In the genomic region with DNA sequence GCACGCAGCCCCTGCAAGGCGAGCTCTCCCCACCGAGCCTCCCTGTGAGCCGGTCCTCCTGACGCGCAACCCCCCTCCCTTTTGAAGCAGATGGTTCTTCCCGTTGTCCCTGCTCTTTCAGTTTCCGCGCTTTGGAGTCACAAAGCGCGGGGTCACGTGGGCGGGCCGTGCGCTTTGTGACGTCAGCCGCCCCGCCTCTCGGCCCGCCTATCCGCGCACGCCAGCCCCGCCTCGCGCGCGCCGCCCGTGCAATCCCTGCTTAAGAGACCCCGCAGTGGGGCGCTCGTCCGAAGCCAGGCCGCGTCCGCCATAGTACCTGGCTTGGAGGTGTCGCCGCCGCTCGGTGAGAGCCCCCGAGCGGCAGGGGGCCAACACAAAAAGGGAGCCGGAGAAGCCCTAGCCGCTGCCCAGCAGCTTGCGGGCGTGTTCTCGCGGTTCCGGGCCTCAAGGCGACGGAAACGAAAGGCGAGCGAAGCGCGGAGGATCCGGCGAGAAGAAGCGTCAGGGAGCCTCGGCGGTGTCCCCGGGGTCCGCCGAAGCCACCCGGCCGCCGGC, we compare ENCODE assay signal across 1 cellular context.
TF ChIP-seq lines count a peak whose summit lies in the region.

TSS of gene RBBP6 (plus strand) at position 272 of the 555 bp plus-strand sequence. CDS start 1,061 bp downstream, outside the sequence.

TF ChIP-seq in GM12878, 131 proteins besides CTCF, POLR2A, EP300 and RAD21 (continued from another document and continues in another):
- TF ChIP-seq REST (IDR thresholded peaks at IDR 0.05; ENCODE audit: low read depth, low read length) = no peak
- TF ChIP-seq CREM (IDR thresholded peaks at IDR 0.05; ENCODE audit: low read depth) = peak; percentile 89
- TF ChIP-seq, protein P1, sequence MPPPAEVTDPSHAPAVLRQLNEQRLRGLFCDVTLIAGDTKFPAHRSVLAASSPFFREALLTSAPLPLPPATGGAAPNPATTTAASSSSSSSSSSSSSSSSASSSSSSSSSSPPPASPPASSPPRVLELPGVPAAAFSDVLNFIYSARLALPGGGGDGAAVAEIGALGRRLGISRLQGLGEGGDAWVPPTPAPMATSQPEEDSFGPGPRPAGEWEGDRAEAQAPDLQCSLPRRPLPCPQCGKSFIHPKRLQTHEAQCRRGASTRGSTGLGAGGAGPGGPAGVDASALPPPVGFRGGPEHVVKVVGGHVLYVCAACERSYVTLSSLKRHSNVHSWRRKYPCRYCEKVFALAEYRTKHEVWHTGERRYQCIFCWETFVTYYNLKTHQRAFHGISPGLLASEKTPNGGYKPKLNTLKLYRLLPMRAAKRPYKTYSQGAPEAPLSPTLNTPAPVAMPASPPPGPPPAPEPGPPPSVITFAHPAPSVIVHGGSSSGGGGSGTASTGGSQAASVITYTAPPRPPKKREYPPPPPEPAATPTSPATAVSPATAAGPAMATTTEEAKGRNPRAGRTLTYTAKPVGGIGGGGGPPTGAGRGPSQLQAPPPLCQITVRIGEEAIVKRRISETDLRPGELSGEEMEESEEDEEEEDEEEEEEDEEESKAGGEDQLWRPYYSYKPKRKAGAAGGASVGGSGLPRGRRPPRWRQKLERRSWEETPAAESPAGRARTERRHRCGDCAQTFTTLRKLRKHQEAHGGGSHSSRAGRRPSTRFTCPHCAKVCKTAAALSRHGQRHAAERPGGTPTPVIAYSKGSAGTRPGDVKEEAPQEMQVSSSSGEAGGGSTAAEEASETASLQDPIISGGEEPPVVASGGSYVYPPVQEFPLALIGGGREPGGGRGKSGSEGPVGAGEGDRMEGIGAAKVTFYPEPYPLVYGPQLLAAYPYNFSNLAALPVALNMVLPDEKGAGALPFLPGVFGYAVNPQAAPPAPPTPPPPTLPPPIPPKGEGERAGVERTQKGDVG (CRISPR knock-in tag; IDR thresholded peaks at IDR 0.05) = no peak
- TF ChIP-seq RB1 (IDR thresholded peaks at IDR 0.05; ENCODE audit: borderline replicate concordance) = 0 out of 2 replicates have a peak, but pooled peaks have one; percentile 32
- 0 out of 2 replicates have a peak, but pooled peaks have one; percentile 42 for TF ChIP-seq MEF2A (IDR thresholded peaks at IDR 0.05; ENCODE audit: insufficient read depth, low read depth, low read length)
- TF ChIP-seq YBX1 (IDR thresholded peaks at IDR 0.05) = no peak
- TF ChIP-seq ZSCAN29 (IDR thresholded peaks at IDR 0.05) = no peak
- no peak for TF ChIP-seq CEBPB (IDR thresholded peaks at IDR 0.05; ENCODE audit: borderline replicate concordance in 1 of 2, low read depth in 2 of 2, low read length in 2 of 2)
- TF ChIP-seq, protein P2, sequence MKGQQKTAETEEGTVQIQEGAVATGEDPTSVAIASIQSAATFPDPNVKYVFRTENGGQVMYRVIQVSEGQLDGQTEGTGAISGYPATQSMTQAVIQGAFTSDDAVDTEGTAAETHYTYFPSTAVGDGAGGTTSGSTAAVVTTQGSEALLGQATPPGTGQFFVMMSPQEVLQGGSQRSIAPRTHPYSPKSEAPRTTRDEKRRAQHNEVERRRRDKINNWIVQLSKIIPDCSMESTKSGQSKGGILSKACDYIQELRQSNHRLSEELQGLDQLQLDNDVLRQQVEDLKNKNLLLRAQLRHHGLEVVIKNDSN (IDR thresholded peaks at IDR 0.05; ENCODE audit: borderline replicate concordance, extremely low read length, insufficient read depth, low read depth, low read length) = peak; percentile 93
- no peak for TF ChIP-seq MYB (IDR thresholded peaks at IDR 0.05; ENCODE audit: borderline replicate concordance, low read depth, low read length)
- no peak for TF ChIP-seq RBBP5 (conservative IDR thresholded peaks at IDR 0.05)
- no peak for TF ChIP-seq TCF7 (IDR thresholded peaks at IDR 0.05; ENCODE audit: borderline replicate concordance)
- peak; percentile 92 for TF ChIP-seq CBFB (IDR thresholded peaks at IDR 0.05; ENCODE audit: low read depth)
- no peak for TF ChIP-seq MLLT1 (IDR thresholded peaks at IDR 0.05)
- peak; percentile 89 for TF ChIP-seq RELA (IDR thresholded peaks at IDR 0.05; ENCODE audit: borderline replicate concordance, partially characterized antibody)
- TF ChIP-seq BCLAF1 (IDR thresholded peaks at IDR 0.05) = peak; percentile 87
- no peak for TF ChIP-seq ETV6 (conservative IDR thresholded peaks at IDR 0.05 in 1 of 2, IDR thresholded peaks at IDR 0.05 in 1 of 2; ENCODE audit: borderline replicate concordance in 1 of 2, low read depth in 1 of 2)
- peak; percentile 92 for TF ChIP-seq RAD51 (IDR thresholded peaks at IDR 0.05)
- TF ChIP-seq ASH2L (IDR thresholded peaks at IDR 0.05; ENCODE audit: borderline replicate concordance, low read depth) = peak; percentile 81; the same call in 1 of the 2 replicates
- no peak for TF ChIP-seq HDGF (IDR thresholded peaks at IDR 0.05)
- peak; percentile 72 for TF ChIP-seq RELB (IDR thresholded peaks at IDR 0.05; ENCODE audit: low read depth)
- peak; percentile 98 for TF ChIP-seq ATF7 (IDR thresholded peaks at IDR 0.05; ENCODE audit: low read depth)
- TF ChIP-seq IKZF2 (IDR thresholded peaks at IDR 0.05) = no peak
- TF ChIP-seq, protein P3, sequence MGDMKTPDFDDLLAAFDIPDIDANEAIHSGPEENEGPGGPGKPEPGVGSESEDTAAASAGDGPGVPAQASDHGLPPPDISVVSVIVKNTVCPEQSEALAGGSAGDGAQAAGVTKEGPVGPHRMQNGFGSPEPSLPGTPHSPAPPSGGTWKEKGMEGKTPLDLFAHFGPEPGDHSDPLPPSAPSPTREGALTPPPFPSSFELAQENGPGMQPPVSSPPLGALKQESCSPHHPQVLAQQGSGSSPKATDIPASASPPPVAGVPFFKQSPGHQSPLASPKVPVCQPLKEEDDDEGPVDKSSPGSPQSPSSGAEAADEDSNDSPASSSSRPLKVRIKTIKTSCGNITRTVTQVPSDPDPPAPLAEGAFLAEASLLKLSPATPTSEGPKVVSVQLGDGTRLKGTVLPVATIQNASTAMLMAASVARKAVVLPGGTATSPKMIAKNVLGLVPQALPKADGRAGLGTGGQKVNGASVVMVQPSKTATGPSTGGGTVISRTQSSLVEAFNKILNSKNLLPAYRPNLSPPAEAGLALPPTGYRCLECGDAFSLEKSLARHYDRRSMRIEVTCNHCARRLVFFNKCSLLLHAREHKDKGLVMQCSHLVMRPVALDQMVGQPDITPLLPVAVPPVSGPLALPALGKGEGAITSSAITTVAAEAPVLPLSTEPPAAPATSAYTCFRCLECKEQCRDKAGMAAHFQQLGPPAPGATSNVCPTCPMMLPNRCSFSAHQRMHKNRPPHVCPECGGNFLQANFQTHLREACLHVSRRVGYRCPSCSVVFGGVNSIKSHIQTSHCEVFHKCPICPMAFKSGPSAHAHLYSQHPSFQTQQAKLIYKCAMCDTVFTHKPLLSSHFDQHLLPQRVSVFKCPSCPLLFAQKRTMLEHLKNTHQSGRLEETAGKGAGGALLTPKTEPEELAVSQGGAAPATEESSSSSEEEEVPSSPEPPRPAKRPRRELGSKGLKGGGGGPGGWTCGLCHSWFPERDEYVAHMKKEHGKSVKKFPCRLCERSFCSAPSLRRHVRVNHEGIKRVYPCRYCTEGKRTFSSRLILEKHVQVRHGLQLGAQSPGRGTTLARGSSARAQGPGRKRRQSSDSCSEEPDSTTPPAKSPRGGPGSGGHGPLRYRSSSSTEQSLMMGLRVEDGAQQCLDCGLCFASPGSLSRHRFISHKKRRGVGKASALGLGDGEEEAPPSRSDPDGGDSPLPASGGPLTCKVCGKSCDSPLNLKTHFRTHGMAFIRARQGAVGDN (IDR thresholded peaks at IDR 0.05) = peak; percentile 57; the same call in 1 of the 2 replicates
- TF ChIP-seq SIN3A (IDR thresholded peaks at IDR 0.05; ENCODE audit: low read depth, low read length) = peak; percentile 34; the same call in 1 of the 2 replicates
- TF ChIP-seq EED (IDR thresholded peaks at IDR 0.05; ENCODE audit: low read depth) = 0 out of 2 replicates have a peak, but pooled peaks have one; percentile 17
- no peak for TF ChIP-seq JUNB (IDR thresholded peaks at IDR 0.05)
- TF ChIP-seq BACH1 (IDR thresholded peaks at IDR 0.05; ENCODE audit: borderline replicate concordance) = peak; percentile 49
- no peak for TF ChIP-seq ZBTB11 (CRISPR knock-in tag; IDR thresholded peaks at IDR 0.05)
- no peak for TF ChIP-seq KAT2A (conservative IDR thresholded peaks at IDR 0.05; ENCODE audit: control insufficient read depth, low read depth, low read length)
